In genomic region chr10:80196270-80196949, GRCh38 we compare ENCODE assay signal across 8 cellular contexts. TPM values are rescaled to one million over a fixed set of nuclear protein-coding genes. Genes with fewer than 3 reads are reported as not detected.
DNase-seq lines count a peak whose midpoint lies in the region; ATAC-seq, FAIRE-seq and TF ChIP-seq lines count a peak whose summit lies in the region.

No MANE protein-coding gene starts in this region.

- WGBS in thymus = 38% methylated on average over 8 of the region's 8 CpGs

- H3K27ac ChIP-seq in mucosa of rectum (ENCODE audit: low read depth in 2 of 2, low read length in 2 of 2) = peak overlapping the region; percentile 96 to 98
- H3K27ac ChIP-seq in thymus (ENCODE audit: low read depth) = peak overlapping the region; percentile 66

- no peak for FAIRE-seq in bronchial epithelial cell (lab: Jason Lieb, UNC)

- H3K4me3 ChIP-seq in bronchial epithelial cell (ENCODE audit: low read depth, low read length) (no peak overlapping the region), mucosa of rectum (ENCODE audit: low read length in 2 of 2) (peak overlapping the region in 1 of 2 donors; percentile 58), thymus (ENCODE audit: low read length) (no peak overlapping the region)

- H3K36me3 ChIP-seq in bronchial epithelial cell (ENCODE audit: control insufficient read depth, insufficient read depth, low read length) (peaks cover 7% of the 10 kb centered on the region), mucosa of rectum (ENCODE audit: control insufficient read depth in 2 of 2, insufficient read depth in 2 of 2, low read length in 2 of 2) (peaks cover 5 to 16% of the 10 kb centered on the region in 2 donors), thymus (ENCODE audit: control insufficient read depth, insufficient read depth) (peaks cover 18% of the 10 kb centered on the region)

- DNase-seq in NCI-H345 (lab: John Stamatoyannopoulos, UW) = peak; percentile 53
- no peak for DNase-seq in NCI-H345 treated with DMSO at 0.1 percent for 48 hours (lab: John Stamatoyannopoulos, UW; ENCODE audit: unreplicated experiment)
- DNase-seq in T-helper 22 cell (ENCODE audit: low read depth) = peak; percentile 60
- peak; percentile 85 for DNase-seq in bronchial epithelial cell (ENCODE audit: low read depth)
- DNase-seq in GDM1 (lab: John Stamatoyannopoulos, UW) = no peak

- peak overlapping the region; percentile 64 to 66 for H3K9ac ChIP-seq in mucosa of rectum (ENCODE audit: low read depth in 1 of 2, low read length in 2 of 2)

- H3K27me3 ChIP-seq in bronchial epithelial cell (ENCODE audit: control insufficient read depth, insufficient read depth, low read length) (no peaks in the 10 kb centered on the region), mucosa of rectum (ENCODE audit: control insufficient read depth in 2 of 2, insufficient read depth in 2 of 2, low read length in 2 of 2) (no peaks in the 10 kb centered on the region), thymus (ENCODE audit: control insufficient read depth, insufficient read depth) (no peaks in the 10 kb centered on the region)

- no peak for TF ChIP-seq CTCF in bronchial epithelial cell (IDR thresholded peaks at IDR 0.05; ENCODE audit: insufficient read depth, low read length, severe bottlenecking)

- H3K9me3 ChIP-seq in mucosa of rectum (ENCODE audit: control insufficient read depth in 2 of 2, low read length in 2 of 2) (no peaks in the 10 kb centered on the region), thymus (ENCODE audit: control insufficient read depth) (no peaks in the 10 kb centered on the region)

- ATAC-seq in HG03342 (IDR thresholded peaks at IDR 0.05; ENCODE audit: unreplicated experiment) = peak; percentile 77

- peaks cover 75 to 80% of the 10 kb centered on the region in 2 donors for H3K4me1 ChIP-seq in mucosa of rectum (ENCODE audit: control insufficient read depth in 2 of 2, insufficient read depth in 2 of 2, low read length in 2 of 2)
- H3K4me1 ChIP-seq in thymus (ENCODE audit: control insufficient read depth, insufficient read depth, low read length) = peaks cover 34% of the 10 kb centered on the region

RNA-seq across cellular contexts. Expression of gene ANXA11, which starts 8.9 kb away (rescaled TPM):
- 22.1 and 31.7 TPM in 2 replicates for total RNA-seq in bronchial epithelial cell
- 152 TPM for polyA plus RNA-seq in thymus

Comparison
In these comparisons a context has a peak if more than half of its experiments do, and no peak if none do; other contexts are left out.
1. DNase-seq: peak in NCI-H345 (single experiment), T-helper 22 cell (single experiment) and bronchial epithelial cell (single experiment); none in NCI-H345 treated with DMSO at 0.1 percent for 48 hours (single experiment) and GDM1 (single experiment).